Comparison of ENCODE assay signal across 37 cellular contexts in genomic region chr6:158497620-158498019, GRCh38.
"Had no signal": no experiment of that assay in that cellular context is flagged by ENCODE, and none has a peak within 500 bp of the region (broad histone marks: within the 10 kb centered on the region; RNA-seq: fewer than 3 reads in every experiment).

No MANE protein-coding gene starts in this region.

- H3K27me3 ChIP-seq: Peyer's patch, SJSA1 had no signal

- H3K4me3 ChIP-seq: Peyer's patch, SJSA1 had no signal

- H3K9ac ChIP-seq: KMS-11, SK-N-SH had no signal

- H3K36me3 Mint-ChIP-seq: activated naive CD4-positive, alpha-beta T cell treated with anti-CD3 and anti-CD28 coated beads, Interleukin-2, amount 50 U/mL, for 72 hours had no signal

- ATAC-seq: activated naive CD4-positive, alpha-beta T cell treated with anti-CD3 and anti-CD28 coated beads, Interleukin-2, amount 50 U/mL, for 72 hours; activated T-cell treated with anti-CD3 and anti-CD28 coated beads, Interleukin-2, amount 50 U/mL, for 4 hours; PC-3; T-cell had no signal

- FAIRE-seq: bronchial epithelial cell had no signal

- H3K27ac Mint-ChIP-seq: activated B cell treated with CpG ODN at 0.5 μM for 24 hours; activated CD4-positive, alpha-beta memory T cell treated with anti-CD3 and anti-CD28 coated beads for 36 hours; activated naive CD4-positive, alpha-beta T cell treated with anti-CD3 and anti-CD28 coated beads for 36 hours; activated naive CD4-positive, alpha-beta T cell treated with anti-CD3 and anti-CD28 coated beads, Interleukin-2, amount 50 U/mL, for 72 hours; activated T-helper 1 cell treated with anti-CD3 and anti-CD28 coated beads, Interleukin-12 subunit alpha, Interleukin-12 subunit beta, Interleukin-2, Interleukin-4 antibody, amounts not matched to agents 30 ng/mL and 10 ng/mL and 1 ng/mL, durations not matched to agents 14 hours and 24 hours and 36 hours; T-cell had no signal

- H3K27me3 Mint-ChIP-seq: activated B cell treated with CpG ODN at 0.5 μM for 24 hours; activated CD4-positive, alpha-beta memory T cell treated with anti-CD3 and anti-CD28 coated beads for 36 hours; brain; T-cell had no signal

- H3K27ac ChIP-seq: KMS-11, Peyer's patch, SJSA1, VCaP had no signal

- H3K4me3 Mint-ChIP-seq: activated B cell treated with CpG ODN at 0.5 μM for 24 hours; activated CD4-positive, alpha-beta memory T cell treated with anti-CD3 and anti-CD28 coated beads for 36 hours; activated naive CD4-positive, alpha-beta T cell treated with anti-CD3 and anti-CD28 coated beads for 36 hours; activated T-cell treated with anti-CD3 and anti-CD28 coated beads, Interleukin-2, amount 50 U/mL, for 4 hours; activated T-helper 1 cell treated with anti-CD3 and anti-CD28 coated beads, Interleukin-12 subunit alpha, Interleukin-12 subunit beta, Interleukin-2, Interleukin-4 antibody, amounts not matched to agents 30 ng/mL and 10 ng/mL and 1 ng/mL, durations not matched to agents 14 hours and 24 hours and 36 hours; brain; T-cell had no signal

- H3K4me1 Mint-ChIP-seq: activated B cell treated with CpG ODN at 0.5 μM for 24 hours, T-cell had no signal

- H3K9me3 Mint-ChIP-seq: activated B cell treated with CpG ODN at 0.5 μM for 24 hours; activated CD4-positive, alpha-beta memory T cell treated with anti-CD3 and anti-CD28 coated beads for 36 hours; activated naive CD4-positive, alpha-beta T cell treated with anti-CD3 and anti-CD28 coated beads for 36 hours; activated naive CD4-positive, alpha-beta T cell treated with anti-CD3 and anti-CD28 coated beads, Interleukin-2, amount 50 U/mL, for 72 hours; activated T-cell treated with anti-CD3 and anti-CD28 coated beads, Interleukin-2, amount 50 U/mL, for 4 hours; activated T-helper 1 cell treated with anti-CD3 and anti-CD28 coated beads, Interleukin-12 subunit alpha, Interleukin-12 subunit beta, Interleukin-2, Interleukin-4 antibody, amounts not matched to agents 30 ng/mL and 10 ng/mL and 1 ng/mL, durations not matched to agents 14 hours and 24 hours and 36 hours; brain; T-cell had no signal

- H3K4me2 ChIP-seq: KMS-11, SK-N-SH had no signal

- DNase-seq: activated B cell treated with CpG ODN at 0.5 μM for 24 hours; activated CD4-positive, alpha-beta memory T cell treated with anti-CD3 and anti-CD28 coated beads for 36 hours; activated CD4-positive, alpha-beta T cell treated with anti-CD3 and anti-CD28 coated beads for 4 hours; activated CD4-positive, alpha-beta T cell treated with anti-CD3 and anti-CD28 coated beads, Interleukin-2, amount 50 U/mL, for 1 hour; activated CD4-positive, CD25-positive, alpha-beta regulatory T cell treated with anti-CD3 and anti-CD28 coated beads, Interleukin-2, amount 50 U/mL, for 72 hours; activated CD8-positive, alpha-beta memory T cell treated with anti-CD3 and anti-CD28 coated beads, Interleukin-2, amount 50 U/mL, for 4 hours; activated gamma-delta T cell treated with Interleukin-2 at 50 U/mL for 16 hours; activated naive CD4-positive, alpha-beta T cell treated with anti-CD3 and anti-CD28 coated beads for 36 hours; activated T-cell treated with anti-CD3 and anti-CD28 coated beads for 4 hours; activated T-cell treated with anti-CD3 and anti-CD28 coated beads, Interleukin-2, amount 50 U/mL, for 4 hours; anterior cingulate cortex; cerebellar nuclear complex; MM.1S; MV-4-11; NCI-H1092; NCI-H1436 treated with DMSO at 0.1 percent for 48 hours; NCI-H187 treated with DMSO at 0.1 percent for 48 hours; NCI-H2081; NCI-H446; NCI-H510A treated with DMSO at 0.1 percent for 48 hours; NCI-H526 treated with DMSO at 0.1 percent for 48 hours; NK-92 treated with Interleukin-12 subunit alpha and Interleukin-12 subunit beta, amount 100 ng/mL, for 24 hours; PC-3; Peyer's patch; RPMI8226; SHP77 treated with DMSO at 0.1 percent for 48 hours; SK-N-SH; T-cell; T-helper 2 cell; T-helper 9 cell had no signal

- H3K9me3 ChIP-seq: Peyer's patch, SJSA1, SK-N-SH had no signal

- H3K4me1 ChIP-seq: Peyer's patch had no signal
